22 cellular contexts compared by ENCODE assay signal in genomic region chr10:49629286-49629915, GRCh38. TPM values are rescaled to one million over a fixed set of nuclear protein-coding genes. Genes with fewer than 3 reads are reported as not detected.
DNase-seq lines count a peak whose midpoint lies in the region; ATAC-seq, FAIRE-seq and TF ChIP-seq lines count a peak whose summit lies in the region.
"Had no signal": no experiment of that assay in that cellular context is flagged by ENCODE, and none has a peak within 500 bp of the region (broad histone marks: within the 10 kb centered on the region; RNA-seq: fewer than 3 reads in every experiment).

No MANE protein-coding gene starts in this region.

- H3K27ac ChIP-seq in heart right ventricle (no peak overlapping the region), kidney (ENCODE audit: low read depth in 2 of 2, low read length in 2 of 2) (no peak overlapping the region), spleen (no peak overlapping the region)
- H3K27ac ChIP-seq: BLaER1 had no signal

- ATAC-seq in heart right ventricle (no peak), GM19328 (IDR thresholded peaks at IDR 0.05; ENCODE audit: unreplicated experiment) (no peak), mucosa of descending colon (no peak)

- H3K9ac ChIP-seq in kidney (ENCODE audit: low read length in 2 of 2): no peak overlapping the region
- H3K9ac ChIP-seq: BLaER1 had no signal

- intact Hi-C loops in cardiac septum (cut with DNase I) (no loop called here), heart right ventricle (cut with DNase I) (no loop called here), kidney (cut with DNase I) (no loop called here), spleen (cut with DNase I; ENCODE audit: low total_unique reads) (no loop called here), mucosa of descending colon (cut with DNase I, micrococcal nuclease) (no loop called here)

- FAIRE-seq in kidney (lab: Jason Lieb, UNC): no peak

- H3K4me1 ChIP-seq in heart right ventricle (no peaks in the 10 kb centered on the region), kidney (ENCODE audit: control insufficient read depth in 1 of 2, insufficient read depth in 1 of 2, low read depth in 1 of 2, low read length in 2 of 2) (no peaks in the 10 kb centered on the region), spleen (no peaks in the 10 kb centered on the region), mucosa of descending colon (ENCODE audit: low read depth) (no peaks in the 10 kb centered on the region)

- DNase-seq in cardiac septum (ENCODE audit: low spot score) (peak; percentile 22), heart right ventricle (no peak), NCI-H69 (lab: John Stamatoyannopoulos, UW) (peak; percentile 2), kidney (peak; percentile 25), spleen (peak; percentile 34), mucosa of descending colon (no peak), hypothalamus (lab: John Stamatoyannopoulos, UW) (no peak)
- DNase-seq: CD8-positive, alpha-beta memory T cell; DMS79 treated with DMSO at 0.1 percent for 48 hours; H9; Kasumi-1; MM.1S; NCI-H1092; NCI-H2081; NCI-H226; NCI-H526 treated with DMSO at 0.1 percent for 48 hours; NK-92 treated with Interleukin-12 subunit alpha and Interleukin-12 subunit beta, amount 100 ng/mL, for 24 hours; SHP77 had no signal

- H3K9me3 ChIP-seq in heart right ventricle (no peaks in the 10 kb centered on the region), kidney (ENCODE audit: control insufficient read depth in 1 of 2, low read length in 2 of 2) (no peaks in the 10 kb centered on the region), spleen (no peaks in the 10 kb centered on the region), mucosa of descending colon (no peaks in the 10 kb centered on the region)
- H3K9me3 ChIP-seq: BLaER1 had no signal

- TF ChIP-seq POLR2A in spleen (IDR thresholded peaks at IDR 0.05): no peak

- H3K27me3 ChIP-seq in heart right ventricle (peaks cover 0 to 17% (median 0%) of the 10 kb centered on the region in 7 donors), spleen (replicated peaks in 1 of 7) (peaks cover 0 to 5% (median 0%) of the 10 kb centered on the region in 7 donors)
- H3K27me3 ChIP-seq: BLaER1 had no signal

- H3K36me3 ChIP-seq in heart right ventricle (no peaks in the 10 kb centered on the region), kidney (ENCODE audit: control insufficient read depth in 1 of 2, insufficient read depth in 2 of 2, low read length in 2 of 2) (no peaks in the 10 kb centered on the region), spleen (no peaks in the 10 kb centered on the region), mucosa of descending colon (ENCODE audit: low read depth) (no peaks in the 10 kb centered on the region)
- H3K36me3 ChIP-seq: BLaER1 had no signal

- H3K4me3 ChIP-seq in heart right ventricle (no peak overlapping the region), kidney (ENCODE audit: low read length in 2 of 2) (no peak overlapping the region), spleen (no peak overlapping the region), mucosa of descending colon (no peak overlapping the region)
- H3K4me3 ChIP-seq: BLaER1 had no signal

- WGBS in heart right ventricle, 2 donors: 57 to 65% methylated on average over 12 of the region's 12 CpGs
- 76 to 82% (median 80%) methylated on average over 12 of the region's 12 CpGs for WGBS in spleen, 5 donors

- TF ChIP-seq CTCF in heart right ventricle (IDR thresholded peaks at IDR 0.05) (no peak), kidney (IDR thresholded peaks at IDR 0.05; ENCODE audit: borderline replicate concordance, extremely low read depth, insufficient read depth) (no peak), spleen (IDR thresholded peaks at IDR 0.05 in 8 of 11, conservative IDR thresholded peaks at IDR 0.05 in 3 of 11) (no peak), mucosa of descending colon (IDR thresholded peaks at IDR 0.05) (no peak)

RNA-seq across cellular contexts. Expression of gene CHAT, which starts 15.6 kb away (rescaled TPM):
- total RNA-seq in cardiac septum (not detected), heart right ventricle (not detected), kidney (not detected), spleen (not detected), mucosa of descending colon (1 to 10 TPM in 1 of 3 donors, under 1 TPM in 2; 0.61 to 1.6 (median 0.84) TPM)
- polyA plus RNA-seq in heart right ventricle (not detected), kidney (ENCODE audit: insufficient read depth, low read depth, low replicate concordance) (not detected), spleen (not detected)
- total RNA-seq: A172; CD8-positive, alpha-beta memory T cell; H9; T-helper 1 cell treated with Interleukin-12 subunit alpha and Interleukin-12 subunit beta and Interleukin-4 antibody, amounts not matched to agents 30 ng/mL and 1 ng/mL, for 36 hours had no signal
- polyA plus RNA-seq: CD8-positive, alpha-beta memory T cell had no signal

RNA-seq across cellular contexts. Expression of gene SLC18A3, which starts 19.3 kb away (rescaled TPM):
- total RNA-seq in cardiac septum: not detected
- not detected for total RNA-seq in heart right ventricle
- not detected for polyA plus RNA-seq in heart right ventricle
- total RNA-seq in kidney: not detected
- not detected for polyA plus RNA-seq in kidney (ENCODE audit: insufficient read depth, low read depth, low replicate concordance)
- not detected for total RNA-seq in spleen
- not detected for polyA plus RNA-seq in spleen
- total RNA-seq in mucosa of descending colon: 1 to 10 TPM in 1 of 3 donors, not detected in 2; 1.6 TPM
- total RNA-seq: A172; CD8-positive, alpha-beta memory T cell; H9; T-helper 1 cell treated with Interleukin-12 subunit alpha and Interleukin-12 subunit beta and Interleukin-4 antibody, amounts not matched to agents 30 ng/mL and 1 ng/mL, for 36 hours had no signal
- polyA plus RNA-seq: CD8-positive, alpha-beta memory T cell had no signal

RNA-seq across cellular contexts. Expression of gene C10orf53, which starts 50.0 kb away (rescaled TPM):
- not detected for total RNA-seq in cardiac septum
- total RNA-seq in heart right ventricle: not detected
- polyA plus RNA-seq in heart right ventricle: not detected
- total RNA-seq in kidney: not detected
- not detected for polyA plus RNA-seq in kidney (ENCODE audit: insufficient read depth, low read depth, low replicate concordance)
- not detected for total RNA-seq in spleen
- not detected for polyA plus RNA-seq in spleen
- total RNA-seq in mucosa of descending colon: not detected
- total RNA-seq: A172; CD8-positive, alpha-beta memory T cell; H9; T-helper 1 cell treated with Interleukin-12 subunit alpha and Interleukin-12 subunit beta and Interleukin-4 antibody, amounts not matched to agents 30 ng/mL and 1 ng/mL, for 36 hours had no signal
- polyA plus RNA-seq: CD8-positive, alpha-beta memory T cell had no signal

Comparison
In these comparisons a context has a peak if more than half of its experiments do, and no peak if none do; other contexts are left out.
1. DNase-seq: peak in cardiac septum (single experiment), NCI-H69 (single experiment), kidney (single experiment) and spleen (single experiment); none in heart right ventricle (0 of 2), mucosa of descending colon (0 of 3) and hypothalamus (0 of 51).